1 cellular context compared by ENCODE assay signal in the genomic region with DNA sequence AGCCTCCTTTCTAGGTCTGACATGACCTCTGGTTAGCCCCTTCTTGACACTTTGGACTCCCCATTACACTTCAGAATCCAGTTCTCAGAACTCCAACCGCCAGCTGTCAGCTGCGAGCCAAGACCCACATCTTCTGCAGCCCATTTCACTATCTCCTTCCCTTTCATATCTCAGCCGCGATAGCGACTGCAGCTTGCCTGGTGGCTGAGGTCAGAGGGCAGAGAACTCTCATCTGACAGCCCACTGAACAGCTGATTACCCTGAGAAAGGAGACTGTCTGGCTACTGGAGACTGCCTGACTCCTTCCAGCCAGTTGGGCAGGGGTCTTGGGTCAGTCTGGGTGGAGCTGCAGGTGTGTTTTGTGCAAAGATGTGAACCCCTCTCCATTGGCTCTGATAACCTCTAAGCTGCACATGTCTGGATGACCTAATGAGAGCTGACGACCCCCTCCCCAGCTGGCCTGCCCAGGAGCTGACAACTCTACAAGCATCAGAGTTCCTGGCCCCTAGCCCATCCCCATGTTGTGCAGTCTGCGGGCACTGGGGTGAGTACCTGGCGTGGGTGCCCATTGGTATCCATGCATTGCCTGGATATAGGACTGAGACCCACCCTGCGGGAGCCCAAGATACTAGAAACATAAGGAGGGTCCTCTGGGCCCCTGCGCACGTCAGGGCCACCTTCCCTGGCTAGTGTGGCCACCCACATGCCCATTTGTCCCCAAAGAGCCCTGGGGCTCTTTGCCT.
TF ChIP-seq lines count a peak whose summit lies in the region.

No MANE protein-coding gene starts in this region.

TF ChIP-seq in K562, 482 proteins besides CTCF, POLR2A, EP300 and RAD21 (continues in another document):
- TF ChIP-seq C11orf30 (IDR thresholded peaks at IDR 0.05; ENCODE audit: low read depth) (no peak), XRCC3 (IDR thresholded peaks at IDR 0.05) (no peak), CBFA2T2 (conservative IDR thresholded peaks at IDR 0.05) (peak; percentile 69), NR2C1 (IDR thresholded peaks at IDR 0.05) (peak; percentile 74), NR2C1 (tag; IDR thresholded peaks at IDR 0.05) (peak; percentile 93), ZNF75A (CRISPR knock-in tag; IDR thresholded peaks at IDR 0.05) (no peak), MAFK (IDR thresholded peaks at IDR 0.05; ENCODE audit: low read length) (no peak), JUND (IDR thresholded peaks at IDR 0.05; ENCODE audit: borderline replicate concordance, low read depth, low read length) (no peak), JUND (tag; IDR thresholded peaks at IDR 0.05; ENCODE audit: borderline replicate concordance, low read depth, low read length) (peak; percentile 40; the same call in 1 of the 3 replicates), GATAD2A (IDR thresholded peaks at IDR 0.05) (no peak), ZNF77 (CRISPR knock-in tag; IDR thresholded peaks at IDR 0.05) (no peak), KLF1 (tag; IDR thresholded peaks at IDR 0.05) (no peak), SMAD4 (CRISPR knock-in tag; conservative IDR thresholded peaks at IDR 0.05) (peak; percentile 54; the same call in 1 of the 2 replicates), ZNF239 (CRISPR knock-in tag; IDR thresholded peaks at IDR 0.05) (no peak), MLLT1 (IDR thresholded peaks at IDR 0.05) (no peak), TEAD4 (IDR thresholded peaks at IDR 0.05; ENCODE audit: low read length) (peak; percentile 49; the same call in 1 of the 2 replicates), TEAD4 (CRISPR knock-in tag; IDR thresholded peaks at IDR 0.05; ENCODE audit: borderline replicate concordance) (no peak), ZNF449 (CRISPR knock-in tag; IDR thresholded peaks at IDR 0.05) (no peak), TAL1 (IDR thresholded peaks at IDR 0.05) (0 out of 2 replicates have a peak, but pooled peaks have one; percentile 12), KLF16 (IDR thresholded peaks at IDR 0.05) (peak; percentile 73; the same call in 1 of the 2 replicates), SAP30 (IDR thresholded peaks at IDR 0.05; ENCODE audit: borderline replicate concordance, insufficient read depth, low read depth, low read length, poor library complexity, severe bottlenecking) (peak; percentile 55), ATF7 (IDR thresholded peaks at IDR 0.05) (0 out of 2 replicates have a peak, but pooled peaks have one; percentile 26), SMARCC2 (IDR thresholded peaks at IDR 0.05; ENCODE audit: low read depth) (no peak), MYNN (IDR thresholded peaks at IDR 0.05) (no peak), MYNN (CRISPR knock-in tag; IDR thresholded peaks at IDR 0.05) (no peak), BRF1 (IDR thresholded peaks at IDR 0.05; ENCODE audit: borderline replicate concordance, extremely low read depth, insufficient read length) (no peak), VEZF1 (CRISPR knock-in tag; IDR thresholded peaks at IDR 0.05) (peak; percentile 22; the same call in 1 of the 2 replicates), L3MBTL2 (IDR thresholded peaks at IDR 0.05) (0 out of 2 replicates have a peak, but pooled peaks have one; percentile 16), NR2C2 (CRISPR knock-in tag; IDR thresholded peaks at IDR 0.05) (no peak; the same call in 1 of the 2 replicates), NR2C2 (tag; IDR thresholded peaks at IDR 0.05) (peak; percentile 91), GATA2 (CRISPR knock-in tag; IDR thresholded peaks at IDR 0.05) (peak; percentile 18; the same call in 1 of the 2 replicates), ARID1B (IDR thresholded peaks at IDR 0.05) (peak; percentile 43), DACH1 (IDR thresholded peaks at IDR 0.05; ENCODE audit: partially characterized antibody) (peak; percentile 94), BRCA1 (IDR thresholded peaks at IDR 0.05) (no peak), BRCA1 (CRISPR knock-in tag; IDR thresholded peaks at IDR 0.05) (no peak), TCF3 (CRISPR knock-in tag; IDR thresholded peaks at IDR 0.05) (peak; percentile 55), FOXJ2 (tag; IDR thresholded peaks at IDR 0.05) (no peak), SIN3A (IDR thresholded peaks at IDR 0.05; ENCODE audit: borderline replicate concordance in 2 of 2, control insufficient read depth in 1 of 2, low read depth in 2 of 2, low read length in 2 of 2) (0 out of 4 replicates have a peak, but pooled peaks of 1 of the 2 experiments have one; percentile 50), CTBP1 (IDR thresholded peaks at IDR 0.05; ENCODE audit: borderline replicate concordance) (peak; percentile 44; the same call in 1 of the 2 replicates), MEIS2 (IDR thresholded peaks at IDR 0.05; ENCODE audit: partially characterized antibody) (peak; percentile 46), NCOR1 (IDR thresholded peaks at IDR 0.05) (peak; percentile 39; the same call in 1 of the 2 replicates), ATF1 (CRISPR knock-in tag; IDR thresholded peaks at IDR 0.05) (no peak), ATF1 (tag; IDR thresholded peaks at IDR 0.05) (0 out of 2 replicates have a peak, but pooled peaks have one; percentile 12), KLF13 (tag; IDR thresholded peaks at IDR 0.05; ENCODE audit: borderline replicate concordance, low read depth) (no peak), RCOR1 (IDR thresholded peaks at IDR 0.05; ENCODE audit: borderline replicate concordance in 1 of 2, low read depth in 2 of 2, low read length in 2 of 2) (peak in 1 of 2 experiments; percentile 63; a peak in 2 of 4 replicates), ATF6 (CRISPR knock-in tag; IDR thresholded peaks at IDR 0.05) (no peak), HNRNPUL1 (IDR thresholded peaks at IDR 0.05; ENCODE audit: low read length) (no peak), GMEB1 (CRISPR knock-in tag; IDR thresholded peaks at IDR 0.05) (peak; percentile 29; the same call in 1 of the 2 replicates), RBM14 (IDR thresholded peaks at IDR 0.05; ENCODE audit: borderline replicate concordance, insufficient read depth, low read depth, low read length) (no peak), RHOXF2B (CRISPR knock-in tag; conservative IDR thresholded peaks at IDR 0.05) (no peak)
- TF ChIP-seq, protein P1, sequence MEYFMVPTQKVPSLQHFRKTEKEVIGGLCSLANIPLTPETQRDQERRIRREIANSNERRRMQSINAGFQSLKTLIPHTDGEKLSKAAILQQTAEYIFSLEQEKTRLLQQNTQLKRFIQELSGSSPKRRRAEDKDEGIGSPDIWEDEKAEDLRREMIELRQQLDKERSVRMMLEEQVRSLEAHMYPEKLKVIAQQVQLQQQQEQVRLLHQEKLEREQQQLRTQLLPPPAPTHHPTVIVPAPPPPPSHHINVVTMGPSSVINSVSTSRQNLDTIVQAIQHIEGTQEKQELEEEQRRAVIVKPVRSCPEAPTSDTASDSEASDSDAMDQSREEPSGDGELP (CRISPR knock-in tag; IDR thresholded peaks at IDR 0.05; ENCODE audit: borderline replicate concordance) = peak; percentile 98
- TF ChIP-seq, protein P2, sequence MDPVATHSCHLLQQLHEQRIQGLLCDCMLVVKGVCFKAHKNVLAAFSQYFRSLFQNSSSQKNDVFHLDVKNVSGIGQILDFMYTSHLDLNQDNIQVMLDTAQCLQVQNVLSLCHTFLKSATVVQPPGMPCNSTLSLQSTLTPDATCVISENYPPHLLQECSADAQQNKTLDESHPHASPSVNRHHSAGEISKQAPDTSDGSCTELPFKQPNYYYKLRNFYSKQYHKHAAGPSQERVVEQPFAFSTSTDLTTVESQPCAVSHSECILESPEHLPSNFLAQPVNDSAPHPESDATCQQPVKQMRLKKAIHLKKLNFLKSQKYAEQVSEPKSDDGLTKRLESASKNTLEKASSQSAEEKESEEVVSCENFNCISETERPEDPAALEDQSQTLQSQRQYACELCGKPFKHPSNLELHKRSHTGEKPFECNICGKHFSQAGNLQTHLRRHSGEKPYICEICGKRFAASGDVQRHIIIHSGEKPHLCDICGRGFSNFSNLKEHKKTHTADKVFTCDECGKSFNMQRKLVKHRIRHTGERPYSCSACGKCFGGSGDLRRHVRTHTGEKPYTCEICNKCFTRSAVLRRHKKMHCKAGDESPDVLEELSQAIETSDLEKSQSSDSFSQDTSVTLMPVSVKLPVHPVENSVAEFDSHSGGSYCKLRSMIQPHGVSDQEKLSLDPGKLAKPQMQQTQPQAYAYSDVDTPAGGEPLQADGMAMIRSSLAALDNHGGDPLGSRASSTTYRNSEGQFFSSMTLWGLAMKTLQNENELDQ (CRISPR knock-in tag; IDR thresholded peaks at IDR 0.05; ENCODE audit: borderline replicate concordance) = no peak
- TF ChIP-seq, protein P3, sequence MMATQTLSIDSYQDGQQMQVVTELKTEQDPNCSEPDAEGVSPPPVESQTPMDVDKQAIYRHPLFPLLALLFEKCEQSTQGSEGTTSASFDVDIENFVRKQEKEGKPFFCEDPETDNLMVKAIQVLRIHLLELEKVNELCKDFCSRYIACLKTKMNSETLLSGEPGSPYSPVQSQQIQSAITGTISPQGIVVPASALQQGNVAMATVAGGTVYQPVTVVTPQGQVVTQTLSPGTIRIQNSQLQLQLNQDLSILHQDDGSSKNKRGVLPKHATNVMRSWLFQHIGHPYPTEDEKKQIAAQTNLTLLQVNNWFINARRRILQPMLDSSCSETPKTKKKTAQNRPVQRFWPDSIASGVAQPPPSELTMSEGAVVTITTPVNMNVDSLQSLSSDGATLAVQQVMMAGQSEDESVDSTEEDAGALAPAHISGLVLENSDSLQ (IDR thresholded peaks at IDR 0.05) = peak; percentile 39; the same call in 1 of the 2 replicates
